Comparison of ENCODE assay signal across 10 cellular contexts in the genomic region with DNA sequence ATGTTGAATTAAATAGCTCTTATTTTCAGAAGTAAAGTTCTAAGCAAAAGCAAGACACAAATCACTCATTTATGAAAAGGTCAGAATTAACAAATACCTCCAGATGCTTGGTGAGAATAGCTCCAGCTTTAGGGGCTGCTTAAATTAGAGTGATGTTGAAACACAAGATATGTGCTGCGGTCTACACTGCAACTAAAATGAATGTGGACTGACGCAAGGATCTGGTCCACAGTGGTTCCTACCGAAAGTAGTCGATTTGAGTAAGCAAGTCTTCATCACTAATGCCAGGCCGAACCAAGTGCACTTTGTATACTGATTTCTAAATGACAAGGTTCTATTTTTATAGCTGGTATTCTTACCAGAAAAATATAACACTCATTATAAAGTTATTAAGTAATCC.
DNase-seq lines count a peak whose midpoint lies in the region; ATAC-seq and TF ChIP-seq lines count a peak whose summit lies in the region.
"Had no signal": no experiment of that assay in that cellular context is flagged by ENCODE, and none has a peak within 500 bp of the region (broad histone marks: within the 10 kb centered on the region; RNA-seq: fewer than 3 reads in every experiment).

No MANE protein-coding gene starts in this region.

- peaks cover 8% of the 10 kb centered on the region; the same call in 1 of the 2 replicates for H3K36me3 Mint-ChIP-seq in HFFc6 (ENCODE audit: low read depth)
- peaks cover 3% of the 10 kb centered on the region for H3K36me3 Mint-ChIP-seq in memory B cell

- no peak for TF ChIP-seq CTCF in HFFc6 (IDR thresholded peaks at IDR 0.05)

- H3K4me3 Mint-ChIP-seq in HFFc6, result peak overlapping the region; percentile 47
- no peak overlapping the region for H3K4me3 Mint-ChIP-seq in memory B cell

- H3K9me3 Mint-ChIP-seq in HFFc6 (no peaks in the 10 kb centered on the region), memory B cell (no peaks in the 10 kb centered on the region)

- H3K4me1 Mint-ChIP-seq in HFFc6 (ENCODE audit: low read depth), result peaks cover 25% of the 10 kb centered on the region
- H3K4me1 Mint-ChIP-seq in memory B cell, result peaks cover 7% of the 10 kb centered on the region

- H3K27me3 Mint-ChIP-seq in HFFc6 (ENCODE audit: insufficient read depth) (0 out of 2 replicates have a peak, but pooled peaks cover 1% of the 10 kb centered on the region), memory B cell (no peaks in the 10 kb centered on the region)

- peak; percentile 49 to 60 for ATAC-seq in activated CD4-positive, CD25-positive, alpha-beta regulatory T cell treated with anti-CD3 and anti-CD28 coated beads, Interleukin-2, amount 50 U/mL, for 24 hours
- peak; percentile 57 for ATAC-seq in HG03558 (IDR thresholded peaks at IDR 0.05; ENCODE audit: extremely low read depth, unreplicated experiment)
- ATAC-seq in memory B cell (ENCODE audit: low read depth), result no peak
- ATAC-seq: upper lobe of right lung had no signal

- H3K27ac Mint-ChIP-seq in HFFc6 (peak overlapping the region; percentile 83), memory B cell (peak overlapping the region; percentile 32)

- DNase-seq in activated CD4-positive, CD25-positive, alpha-beta regulatory T cell treated with anti-CD3 and anti-CD28 coated beads, Interleukin-2, amount 50 U/mL, for 72 hours, result no peak
- DNase-seq in HFFc6, result no peak
- no peak for DNase-seq in memory B cell (ENCODE audit: low spot score in 2 of 2)
- DNase-seq in NCI-H187 (lab: John Stamatoyannopoulos, UW), result no peak
- no peak for DNase-seq in NCI-H2081 (lab: John Stamatoyannopoulos, UW)
- no peak for DNase-seq in glomerular visceral epithelial cell (ENCODE audit: extremely low spot score)
- DNase-seq: NCI-H2227 treated with DMSO at 0.1 percent for 48 hours, upper lobe of right lung had no signal
